8 cellular contexts compared by ENCODE assay signal in the genomic region with DNA sequence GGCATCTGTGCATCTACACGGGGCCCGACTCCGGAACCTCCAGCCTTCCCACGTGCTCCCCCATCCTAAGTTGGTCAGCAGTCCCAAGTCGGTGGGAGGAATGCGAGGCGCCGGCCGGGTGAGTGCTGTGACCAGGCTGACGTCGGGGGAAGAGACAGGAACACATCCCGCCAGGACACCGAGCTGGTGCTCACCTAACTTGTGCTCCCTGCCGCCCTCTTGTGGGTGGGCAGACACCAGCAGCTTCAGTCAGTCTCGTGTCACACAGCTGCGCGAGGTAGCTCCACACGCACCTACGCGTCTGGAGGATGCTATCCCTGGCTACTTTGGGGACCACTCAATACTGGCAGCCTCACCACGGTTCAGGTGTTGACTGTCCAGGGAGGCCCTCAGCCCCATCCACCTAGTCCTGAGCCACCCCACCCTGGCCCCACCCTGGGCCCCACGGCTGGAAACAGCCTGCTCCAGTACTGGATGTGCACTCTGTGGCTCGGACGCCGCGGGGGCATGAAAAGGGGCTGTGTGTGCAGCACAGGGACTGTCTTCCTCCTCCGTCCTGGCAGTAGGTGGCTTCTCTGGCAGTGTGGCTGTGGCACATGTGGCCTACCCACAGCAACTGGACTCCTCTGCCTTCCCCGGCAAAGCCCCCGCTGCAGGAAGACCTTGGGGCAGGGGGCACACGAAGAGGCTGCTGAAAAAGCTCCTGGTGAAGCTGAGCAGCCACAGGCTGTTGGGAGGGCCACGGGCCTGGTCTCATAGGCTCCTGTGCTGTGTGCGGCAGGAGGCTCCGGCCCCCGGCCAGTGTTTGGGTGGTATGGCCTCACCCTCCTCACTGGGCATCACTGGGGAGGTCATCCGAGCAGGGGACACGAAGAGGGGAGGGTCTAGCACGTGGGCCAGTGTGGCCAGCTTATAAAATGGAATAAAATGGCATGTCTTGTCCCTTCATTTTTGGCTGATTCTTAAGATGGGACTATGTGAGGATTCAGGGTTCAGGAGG. TPM values are rescaled to one million over a fixed set of nuclear protein-coding genes. Genes with fewer than 3 reads are reported as not detected.
A peak's percentile ranks its signal among the peaks of the same experiment; 100 is the strongest.
DNase-seq lines count a peak whose midpoint lies in the region; ATAC-seq, FAIRE-seq and TF ChIP-seq lines count a peak whose summit lies in the region.

No MANE protein-coding gene starts in this region.

- H3K36me3 ChIP-seq in BJ (ENCODE audit: control insufficient read depth, insufficient read depth, low read length) (peaks cover 5% of the 10 kb centered on the region), keratinocyte (ENCODE audit: control insufficient read depth in 2 of 2, extremely low read depth in 1 of 2, insufficient read depth in 2 of 2, low read length in 2 of 2) (peaks cover 14 to 19% of the 10 kb centered on the region in 2 experiments)

- dilution Hi-C loops in keratinocyte (cut with MboI; ENCODE audit: extremely low pct_ligation_motif_present, low sequenced_read_pairs), result no loop called here

- H3K9me1 ChIP-seq in keratinocyte (ENCODE audit: control insufficient read depth, extremely low read depth, insufficient read depth, low read length), result peaks cover 5% of the 10 kb centered on the region

- H3K9me3 ChIP-seq in keratinocyte (ENCODE audit: control insufficient read depth, low read depth, low read length), result no peaks in the 10 kb centered on the region

- no peak overlapping the region for H3K27ac ChIP-seq in keratinocyte (ENCODE audit: control insufficient read depth, insufficient read depth, low read length)

- POLR2A ChIA-PET in BJ (lab: Charles Lee), result no interaction called here

- in situ Hi-C loops in astrocyte of the cerebellum (cut with HindIII; ENCODE audit: low sequenced_read_pairs), result no loop called here

- H3K4me2 ChIP-seq in keratinocyte (ENCODE audit: control insufficient read depth, extremely low read depth, insufficient read depth, low read depth, low read length), result no peak overlapping the region

- no peak for ATAC-seq in HG03095 (IDR thresholded peaks at IDR 0.05; ENCODE audit: unreplicated experiment)
- no peak for ATAC-seq in GM18505 (IDR thresholded peaks at IDR 0.05; ENCODE audit: unreplicated experiment)

- DNase-seq in BJ (ENCODE audit: low read depth) (no peak), HT-29 (ENCODE audit: low spot score) (peak; percentile 73), T-helper 9 cell (peak; percentile 77), astrocyte of the cerebellum (ENCODE audit: low read depth) (no peak), keratinocyte (ENCODE audit: low read depth, low spot score) (no peak)
- DNase-seq in stimulated activated CD8-positive, alpha-beta memory T cell treated with anti-CD3 and anti-CD28 coated beads, Interleukin-12 subunit alpha, Interleukin-12 subunit beta, amount 100 ng/mL, for 4 hours (ENCODE audit: low read depth), result peak; percentile 42

- TF ChIP-seq POLR2A in GM18505 (IDR thresholded peaks at IDR 0.05; ENCODE audit: borderline replicate concordance, extremely low read depth, insufficient read depth, insufficient read length), result no peak

- FAIRE-seq in keratinocyte (lab: Jason Lieb, UNC), result no peak

- H3K27me3 ChIP-seq in BJ (ENCODE audit: control insufficient read depth, insufficient read depth, low read length) (no peaks in the 10 kb centered on the region), keratinocyte (ENCODE audit: control insufficient read depth, extremely low read depth, insufficient read depth, low read length) (no peaks in the 10 kb centered on the region)

- no peak overlapping the region for H3K9ac ChIP-seq in keratinocyte (ENCODE audit: control insufficient read depth, extremely low read depth, insufficient read depth, low read length)

- peaks cover 29% of the 10 kb centered on the region for H3K4me1 ChIP-seq in keratinocyte (ENCODE audit: control insufficient read depth, extremely low read depth, insufficient read depth, low read length)

- no peak overlapping the region for H2AFZ ChIP-seq in keratinocyte (ENCODE audit: control insufficient read depth, low read length)

- H3K4me3 ChIP-seq in BJ (ENCODE audit: low read depth, low read length) (no peak overlapping the region), astrocyte of the cerebellum (ENCODE audit: low read depth, low read length) (no peak overlapping the region), keratinocyte (ENCODE audit: control insufficient read depth in 2 of 3, extremely low read depth in 1 of 3, insufficient read depth in 2 of 3, low read depth in 1 of 3, low read length in 3 of 3) (no peak overlapping the region)

- TF ChIP-seq CTCF in BJ (IDR thresholded peaks at IDR 0.05; ENCODE audit: insufficient read depth, low read depth, low read length) (peak; percentile 66), astrocyte of the cerebellum (IDR thresholded peaks at IDR 0.05; ENCODE audit: low read depth, low read length, missing control alignments) (peak; percentile 37), keratinocyte (optimal IDR thresholded peaks at IDR 0.05 in 1 of 3, IDR thresholded peaks at IDR 0.05 in 1 of 3, conservative IDR thresholded peaks at IDR 0.05 in 1 of 3; ENCODE audit: extremely low read depth in 1 of 3, insufficient read depth in 2 of 3, low read length in 3 of 3) (peak; percentile 70 to 95 (median 75))

- no peaks in the 10 kb centered on the region for H4K20me1 ChIP-seq in keratinocyte (ENCODE audit: control insufficient read depth, extremely low read depth, insufficient read depth, low read length)

- CTCF ChIA-PET in BJ (lab: Yijun Ruan, JAX), result interaction anchor here (0.7 to 6.2 kb wide), 19 partner anchors 10 to 290 kb away, joined by 3 to 50 read pairs (median 4); a partner anchor contains a TSS

- no peaks in the 10 kb centered on the region for H3K79me2 ChIP-seq in keratinocyte (ENCODE audit: control insufficient read depth, insufficient read depth, low read length)

RNA-seq across cellular contexts. Expression of a gene that starts 11.2 kb away (rescaled TPM):
- polyA plus RNA-seq in BJ (2011; rRNA removed) (58.2 and 96.4 TPM in 2 replicates), keratinocyte (36.5 to 69.7 TPM (median 46.0 TPM) in 3 replicates)
- 26.4 and 40.3 TPM in 2 replicates for polyA minus RNA-seq in BJ (2011; rRNA and poly(A)+ RNA removed)
- total RNA-seq in HT-29 (2014; rRNA removed; shearing (Covaris generic)), result 290 and 308 TPM in 2 replicates
- polyA plus RNA-seq in keratinocyte (2011; ENCODE audit: low read depth), result 33.9 TPM
- polyA plus RNA-seq in keratinocyte (2011; cell fraction: cytosol; rRNA removed), result 56.0 and 89.5 TPM in 2 replicates
- polyA plus RNA-seq in keratinocyte (2011; cell fraction: nucleus; rRNA removed), result 35.7 and 52.3 TPM in 2 replicates
- polyA plus RNA-seq in keratinocyte (2012; ENCODE audit: low replicate concordance), result 26.2 and 26.3 TPM in 2 replicates
- polyA minus RNA-seq in keratinocyte, result 11.3 to 47.4 TPM (median 21.5 TPM) in 3 replicates
- polyA minus RNA-seq in keratinocyte (2011; cell fraction: cytosol; rRNA and poly(A)+ RNA removed), result 33.8 TPM
- 12.3 and 13.1 TPM in 2 replicates for polyA minus RNA-seq in keratinocyte (2011; cell fraction: nucleus; rRNA and poly(A)+ RNA removed)

Comparison
In these comparisons a context has a peak if more than half of its experiments do, and no peak if none do; other contexts are left out.
1. DNase-seq: peak in HT-29 (single experiment), T-helper 9 cell (single experiment) and stimulated activated CD8-positive, alpha-beta memory T cell treated with anti-CD3 and anti-CD28 coated beads, Interleukin-12 subunit alpha, Interleukin-12 subunit beta, amount 100 ng/mL, for 4 hours (single experiment); none in BJ (single experiment), astrocyte of the cerebellum (single experiment) and keratinocyte (single experiment).
2. Peak in every context shown above with its lines, with median percentiles within 50 percentile points of each other: CTCF ChIP-seq.